Comparison of ENCODE assay signal across 8 cellular contexts in genomic region chr9:131277673-131278420, GRCh38. TPM values are rescaled to one million over a fixed set of nuclear protein-coding genes. Genes with fewer than 3 reads are reported as not detected.
DNase-seq lines count a peak whose midpoint lies in the region; ATAC-seq, FAIRE-seq and TF ChIP-seq lines count a peak whose summit lies in the region.

No MANE protein-coding gene starts in this region.

- no peaks in the 10 kb centered on the region for H3K9me1 ChIP-seq in endothelial cell of umbilical vein (replicated peaks; ENCODE audit: control insufficient read depth, extremely low read depth, insufficient read depth, low read length)

- TF ChIP-seq CTCF in DND-41 (IDR thresholded peaks at IDR 0.05; ENCODE audit: borderline replicate concordance, extremely low read depth, low read length, poor library complexity, severe bottlenecking) = no peak
- no peak for TF ChIP-seq CTCF in endothelial cell of umbilical vein (IDR thresholded peaks at IDR 0.05; ENCODE audit: extremely low read depth in 1 of 2, insufficient read depth in 1 of 2, low read depth in 1 of 2, low read length in 2 of 2)

- no TSS peak for BruUV-seq in endothelial cell of umbilical vein (replicated peaks; lab: Mats Ljungman, UMichigan)

- H4K5ac ChIP-seq in mesendoderm (ENCODE audit: low read length) = no peak overlapping the region

- CTCF ChIA-PET in endothelial cell of umbilical vein (lab: Charles Lee) = interaction anchor here (0.6 to 2.8 kb wide), 4 partner anchors 13 to 98 kb away, joined by 3 to 11 read pairs (median 3); no protein-coding TSS in a partner anchor

- H3K4me2 ChIP-seq in DND-41 (ENCODE audit: insufficient read depth, low read length) = peak overlapping the region; percentile 86
- peak overlapping the region; percentile 46 for H3K4me2 ChIP-seq in endothelial cell of umbilical vein (ENCODE audit: insufficient read depth, low read length)
- peak overlapping the region; percentile 48 for H3K4me2 ChIP-seq in mesendoderm (ENCODE audit: low read length)

- H2BK120ac ChIP-seq in mesendoderm (ENCODE audit: low read depth, low read length) = no peak overlapping the region

- no peak for TF ChIP-seq POLR2A in endothelial cell of umbilical vein (IDR thresholded peaks at IDR 0.05; ENCODE audit: low read depth, low read length)

- H2BK5ac ChIP-seq in mesendoderm (ENCODE audit: low read length) = no peak overlapping the region

- H4K20me1 ChIP-seq in DND-41 (ENCODE audit: insufficient read depth, low read length) = no peaks in the 10 kb centered on the region
- no peaks in the 10 kb centered on the region for H4K20me1 ChIP-seq in endothelial cell of umbilical vein (replicated peaks; ENCODE audit: control insufficient read depth, extremely low read depth, insufficient read depth, low read length)

- H3K27ac ChIP-seq in DND-41 (ENCODE audit: low read length) (peak overlapping the region; percentile 84), HUES48 (ENCODE audit: low read depth, low read length) (no peak overlapping the region), endothelial cell of umbilical vein (ENCODE audit: insufficient read depth, low read depth, low read length) (no peak overlapping the region), mesendoderm (ENCODE audit: low read depth, low read length) (no peak overlapping the region)

- DNase-seq in DND-41 = peak; percentile 90
- DNase-seq in NT2/D1 (ENCODE audit: low read depth, low spot score) = peak; percentile 88
- DNase-seq in activated T-cell treated with anti-CD3 and anti-CD28 coated beads for 1 hour (ENCODE audit: low read depth) = peak; percentile 55
- peak; percentile 86 for DNase-seq in endothelial cell of umbilical vein (ENCODE audit: low read depth, low spot score)
- peak; percentile 95 for DNase-seq in mesendoderm
- peak; percentile 59 for DNase-seq in stimulated activated CD8-positive, alpha-beta memory T cell treated with anti-CD3 and anti-CD28 coated beads, Interleukin-4, amount 100 ng/mL, for 24 hours (ENCODE audit: low read depth)
- no peak for DNase-seq in T1000 (lab: John Stamatoyannopoulos, UW)

- H3K4me3 ChIP-seq in DND-41 (ENCODE audit: low read depth in 1 of 2, low read length in 2 of 2) = peak overlapping the region; percentile 65 to 86; a peak in 3 of 4 replicates
- H3K4me3 ChIP-seq in HUES48 (ENCODE audit: low read depth, low read length) = peak overlapping the region; percentile 63; the same call in 1 of the 2 replicates
- H3K4me3 ChIP-seq in NT2/D1 (ENCODE audit: insufficient read length, low read depth) = peak overlapping the region; percentile 53
- H3K4me3 ChIP-seq in endothelial cell of umbilical vein (replicated peaks in 1 of 3; ENCODE audit: insufficient read depth in 1 of 3, low read depth in 1 of 3, low read length in 3 of 3) = peak overlapping the region; percentile 31 to 81 (median 33)
- H3K4me3 ChIP-seq in mesendoderm (ENCODE audit: low read length) = peak overlapping the region; percentile 7

- intact Hi-C loops in endothelial cell of umbilical vein (cut with micrococcal nuclease) = no loop called here

- no peak overlapping the region for H2AK5ac ChIP-seq in mesendoderm (ENCODE audit: low read length)

- H4K8ac ChIP-seq in mesendoderm (ENCODE audit: low read depth, low read length) = no peak overlapping the region

- H2AFZ ChIP-seq in DND-41 (ENCODE audit: low read depth, low read length) (peak overlapping the region; percentile 74), endothelial cell of umbilical vein (ENCODE audit: low read depth, low read length) (peak overlapping the region; percentile 27)

- H3K36me3 ChIP-seq in DND-41 (ENCODE audit: insufficient read depth, low read length) = peaks cover 24% of the 10 kb centered on the region; the same call in 1 of the 2 replicates
- no peaks in the 10 kb centered on the region for H3K36me3 ChIP-seq in HUES48 (ENCODE audit: control insufficient read depth, insufficient read depth, low read length)
- H3K36me3 ChIP-seq in NT2/D1 (ENCODE audit: insufficient read depth, insufficient read length, low read length) = no peaks in the 10 kb centered on the region
- H3K36me3 ChIP-seq in endothelial cell of umbilical vein (ENCODE audit: control insufficient read depth in 2 of 2, extremely low read depth in 1 of 2, insufficient read depth in 2 of 2, low read length in 2 of 2) = peaks cover 0 to 2% of the 10 kb centered on the region in 2 experiments
- no peaks in the 10 kb centered on the region for H3K36me3 ChIP-seq in mesendoderm (ENCODE audit: control insufficient read depth, insufficient read depth, low read length)

- H2BK15ac ChIP-seq in mesendoderm (replicated peaks; ENCODE audit: low read depth) = no peak overlapping the region

- peak; percentile 93 for FAIRE-seq in endothelial cell of umbilical vein (lab: Jason Lieb, UNC)

- H3K27me3 ChIP-seq in DND-41 (ENCODE audit: insufficient read depth, low read length, poor library complexity) = no peaks in the 10 kb centered on the region
- peaks cover 28% of the 10 kb centered on the region for H3K27me3 ChIP-seq in HUES48 (ENCODE audit: control insufficient read depth, insufficient read depth, low read length)
- H3K27me3 ChIP-seq in NT2/D1 (ENCODE audit: insufficient read depth, insufficient read length) = peaks cover 32% of the 10 kb centered on the region
- H3K27me3 ChIP-seq in endothelial cell of umbilical vein (ENCODE audit: control insufficient read depth in 2 of 2, insufficient read depth in 2 of 2, low read length in 2 of 2) = peaks cover 13 to 15% of the 10 kb centered on the region in 2 experiments
- peaks cover 6% of the 10 kb centered on the region for H3K27me3 ChIP-seq in mesendoderm (ENCODE audit: insufficient read depth, low read length, poor library complexity)

- peaks cover 47% of the 10 kb centered on the region for H3K79me2 ChIP-seq in DND-41 (ENCODE audit: insufficient read depth, low read length)
- peaks cover 35% of the 10 kb centered on the region for H3K79me2 ChIP-seq in endothelial cell of umbilical vein (ENCODE audit: control insufficient read depth, insufficient read depth, low read length)
- no peaks in the 10 kb centered on the region for H3K79me2 ChIP-seq in mesendoderm (ENCODE audit: control insufficient read depth, insufficient read depth, low read length)

- dilution Hi-C loops in endothelial cell of umbilical vein (cut with MboI; ENCODE audit: extremely low pct_ligation_motif_present, low sequenced_read_pairs) = no loop called here

- H3K56ac ChIP-seq in mesendoderm (ENCODE audit: low read length) = peak overlapping the region; percentile 54

- no CpG with 5 or more reads among the region's 82 CpGs for WGBS in mesendoderm (ENCODE audit: extremely low coverage, insufficient coverage, low lambda C conversion rate)

- ATAC-seq in DND-41 (ENCODE audit: insufficient read depth, low read depth) = peak; percentile 74

- peak overlapping the region; percentile 80 for H3K9ac ChIP-seq in DND-41 (ENCODE audit: low read depth, low read length)
- no peak overlapping the region for H3K9ac ChIP-seq in HUES48 (ENCODE audit: low read depth, low read length)
- peak overlapping the region; percentile 72 for H3K9ac ChIP-seq in NT2/D1 (ENCODE audit: insufficient read length, low read depth)
- H3K9ac ChIP-seq in endothelial cell of umbilical vein (replicated peaks; ENCODE audit: extremely low read depth, insufficient read depth, low read length) = no peak overlapping the region
- H3K9ac ChIP-seq in mesendoderm (ENCODE audit: low read length) = peak overlapping the region; percentile 38

- H3K79me1 ChIP-seq in mesendoderm (ENCODE audit: low read length) = no peaks in the 10 kb centered on the region

- H3K9me3 ChIP-seq in DND-41 (ENCODE audit: insufficient read depth, low read length, severe bottlenecking) (no peaks in the 10 kb centered on the region), HUES48 (ENCODE audit: control insufficient read depth, insufficient read depth, low read length) (no peaks in the 10 kb centered on the region), NT2/D1 (ENCODE audit: insufficient read depth, low read length) (no peaks in the 10 kb centered on the region), endothelial cell of umbilical vein (replicated peaks; ENCODE audit: control insufficient read depth, insufficient read depth, low read length) (no peaks in the 10 kb centered on the region)

- no peak overlapping the region for H3K23ac ChIP-seq in mesendoderm (ENCODE audit: low read length)

- H3K4ac ChIP-seq in mesendoderm (ENCODE audit: low read depth, low read length) = no peak overlapping the region

- POLR2A ChIA-PET in endothelial cell of umbilical vein (lab: Charles Lee) = interaction anchor here (0.6 kb wide), 2 partner anchors 22 to 256 kb away, joined by 3 to 10 read pairs; no protein-coding TSS in a partner anchor

- H3K4me1 ChIP-seq in DND-41 (ENCODE audit: insufficient read depth, low read length) = peaks cover 23% of the 10 kb centered on the region
- peaks cover 10% of the 10 kb centered on the region; the same call in 1 of the 2 replicates for H3K4me1 ChIP-seq in HUES48 (ENCODE audit: control insufficient read depth, insufficient read depth, low read length)
- H3K4me1 ChIP-seq in NT2/D1 (ENCODE audit: insufficient read depth, insufficient read length) = peaks cover 33% of the 10 kb centered on the region
- peaks cover 32% of the 10 kb centered on the region for H3K4me1 ChIP-seq in endothelial cell of umbilical vein (ENCODE audit: control insufficient read depth, extremely low read depth, insufficient read depth, low read length)
- no peaks in the 10 kb centered on the region for H3K4me1 ChIP-seq in mesendoderm (ENCODE audit: control insufficient read depth, low read depth, low read length)

- peak overlapping the region; percentile 9 for H3K18ac ChIP-seq in mesendoderm (ENCODE audit: low read length)

RNA-seq across cellular contexts. Expression of gene FAM78A, which starts 1.5 kb away (rescaled TPM):
- total RNA-seq in endothelial cell of umbilical vein = 26.6 and 34.0 TPM in 2 replicates
- polyA plus RNA-seq in endothelial cell of umbilical vein = 37.4 and 45.9 TPM in 2 replicates
- 17.4 and 21.6 TPM in 2 replicates for polyA plus RNA-seq in endothelial cell of umbilical vein (2011; cell fraction: cytosol; rRNA removed)
- 17.3 and 22.0 TPM in 2 replicates for polyA plus RNA-seq in endothelial cell of umbilical vein (2011; cell fraction: nucleus; rRNA removed)
- polyA plus RNA-seq in endothelial cell of umbilical vein (2012) = 11.4 and 14.4 TPM in 2 replicates
- polyA minus RNA-seq in endothelial cell of umbilical vein = 30.2 and 36.7 TPM in 2 replicates
- 15.3 TPM for polyA minus RNA-seq in endothelial cell of umbilical vein (2011; cell fraction: cytosol; rRNA and poly(A)+ RNA removed)
- 8.5 and 17.8 TPM in 2 replicates for polyA minus RNA-seq in endothelial cell of umbilical vein (2011; cell fraction: nucleus; rRNA and poly(A)+ RNA removed)
- 0.32 TPM for polyA plus RNA-seq in mesendoderm (2013, experiment 1 of 2)
- polyA plus RNA-seq in mesendoderm (2013, experiment 2 of 2) = 0.28 TPM

RNA-seq across cellular contexts. Expression of gene PLPP7, which starts 11.7 kb away (rescaled TPM):
- 0.83 and 2.1 TPM in 2 replicates for total RNA-seq in endothelial cell of umbilical vein
- 2.7 and 3.8 TPM in 2 replicates for polyA plus RNA-seq in endothelial cell of umbilical vein
- 1.8 and 2.7 TPM in 2 replicates for polyA plus RNA-seq in endothelial cell of umbilical vein (2011; cell fraction: cytosol; rRNA removed)
- polyA plus RNA-seq in endothelial cell of umbilical vein (2011; cell fraction: nucleus; rRNA removed) = 1.7 and 2.0 TPM in 2 replicates
- 1.6 and 5.0 TPM in 2 replicates for polyA plus RNA-seq in endothelial cell of umbilical vein (2012)
- polyA minus RNA-seq in endothelial cell of umbilical vein = 1.2 and 2.0 TPM in 2 replicates
- 0.61 TPM for polyA minus RNA-seq in endothelial cell of umbilical vein (2011; cell fraction: cytosol; rRNA and poly(A)+ RNA removed)
- 0.82 and 1.6 TPM in 2 replicates for polyA minus RNA-seq in endothelial cell of umbilical vein (2011; cell fraction: nucleus; rRNA and poly(A)+ RNA removed)
- 0.56 TPM for polyA plus RNA-seq in mesendoderm (2013, experiment 1 of 2)
- polyA plus RNA-seq in mesendoderm (2013, experiment 2 of 2) = 0.62 TPM

Comparison
In these comparisons a context has a peak if more than half of its experiments do, and no peak if none do; other contexts are left out.
1. H3K4me3 ChIP-seq: peak in every context shown above with its lines; median percentile 76 in DND-41; 63 in HUES48; 53 in NT2/D1; 33 in endothelial cell of umbilical vein; 7 in mesendoderm.
2. H3K9ac ChIP-seq: peak in DND-41 (single experiment), NT2/D1 (single experiment) and mesendoderm (single experiment); none in HUES48 (single experiment) and endothelial cell of umbilical vein (single experiment).
3. Peak in every context shown above with its lines, with median percentiles within 50 percentile points of each other: H3K4me2 ChIP-seq.